In genomic region chr11:18468962-18469361, GRCh38 we compare ENCODE assay signal across 23 cellular contexts. TPM values are rescaled to one million over a fixed set of nuclear protein-coding genes. Genes with fewer than 3 reads are reported as not detected.
A peak's percentile ranks its signal among the peaks of the same experiment; 100 is the strongest.
DNase-seq lines count a peak whose midpoint lies in the region; ATAC-seq lines count a peak whose summit lies in the region.
"Had no signal": no experiment of that assay in that cellular context is flagged by ENCODE, and none has a peak within 500 bp of the region (broad histone marks: within the 10 kb centered on the region; RNA-seq: fewer than 3 reads in every experiment).

No MANE protein-coding gene starts in this region.

- no peaks in the 10 kb centered on the region for H3K36me3 Mint-ChIP-seq in activated T-helper 17 cell treated with anti-CD3 and anti-CD28 coated beads, Interleukin-2, amount 50 U/mL, for 72 hours (ENCODE audit: low read depth)

- no peak overlapping the region for H3K27ac Mint-ChIP-seq in stimulated activated naive CD8-positive, alpha-beta T cell treated with anti-CD3 and anti-CD28 coated beads, Interleukin-15, amount 100 ng/mL, for 72 hours
- H3K27ac Mint-ChIP-seq in activated T-helper 17 cell treated with anti-CD3 and anti-CD28 coated beads, Interleukin-2, amount 50 U/mL, for 72 hours: peak overlapping the region; percentile 25
- H3K27ac Mint-ChIP-seq: CD4-positive, CD25-positive, alpha-beta regulatory T cell; IgD-negative memory B cell had no signal

- peak; percentile 35 for ATAC-seq in stimulated activated naive CD8-positive, alpha-beta T cell treated with anti-CD3 and anti-CD28 coated beads, Interleukin-15, Interleukin-2, amounts not matched to agents 100 U/mL and 50 U/mL, for 24 hours
- ATAC-seq in stimulated activated naive CD8-positive, alpha-beta T cell treated with anti-CD3 and anti-CD28 coated beads, Interleukin-15, amount 100 ng/mL, for 72 hours: no peak
- ATAC-seq in GM21723 (IDR thresholded peaks at IDR 0.05; ENCODE audit: unreplicated experiment) (peak; percentile 69), HG03135 (IDR thresholded peaks at IDR 0.05; ENCODE audit: unreplicated experiment) (no peak), HG02610 (IDR thresholded peaks at IDR 0.05; ENCODE audit: unreplicated experiment) (no peak)
- ATAC-seq in activated T-helper 17 cell treated with anti-CD3 and anti-CD28 coated beads, Interleukin-2, amount 50 U/mL, for 72 hours (replicated peaks): peak; percentile 32
- ATAC-seq: HepG2 had no signal

- H3K4me1 Mint-ChIP-seq in stimulated activated naive CD8-positive, alpha-beta T cell treated with anti-CD3 and anti-CD28 coated beads, Interleukin-15, amount 100 ng/mL, for 72 hours: no peaks in the 10 kb centered on the region
- no peaks in the 10 kb centered on the region for H3K4me1 Mint-ChIP-seq in activated T-helper 17 cell treated with anti-CD3 and anti-CD28 coated beads, Interleukin-2, amount 50 U/mL, for 72 hours
- H3K4me1 Mint-ChIP-seq: CD4-positive, CD25-positive, alpha-beta regulatory T cell; CD8-positive, alpha-beta memory T cell; IgD-negative memory B cell had no signal

- H3K9me3 Mint-ChIP-seq in stimulated activated naive CD8-positive, alpha-beta T cell treated with anti-CD3 and anti-CD28 coated beads, Interleukin-15, amount 100 ng/mL, for 72 hours: no peaks in the 10 kb centered on the region
- no peaks in the 10 kb centered on the region for H3K9me3 Mint-ChIP-seq in activated T-helper 17 cell treated with anti-CD3 and anti-CD28 coated beads, Interleukin-2, amount 50 U/mL, for 72 hours
- H3K9me3 Mint-ChIP-seq: CD4-positive, CD25-positive, alpha-beta regulatory T cell; CD8-positive, alpha-beta memory T cell; IgD-negative memory B cell had no signal

- no peaks in the 10 kb centered on the region for H3K27me3 Mint-ChIP-seq in stimulated activated naive CD8-positive, alpha-beta T cell treated with anti-CD3 and anti-CD28 coated beads, Interleukin-15, amount 100 ng/mL, for 72 hours
- no peaks in the 10 kb centered on the region for H3K27me3 Mint-ChIP-seq in activated T-helper 17 cell treated with anti-CD3 and anti-CD28 coated beads, Interleukin-2, amount 50 U/mL, for 72 hours
- H3K27me3 Mint-ChIP-seq: CD4-positive, CD25-positive, alpha-beta regulatory T cell; CD8-positive, alpha-beta memory T cell; IgD-negative memory B cell had no signal

- no peak overlapping the region for H3K4me3 Mint-ChIP-seq in stimulated activated naive CD8-positive, alpha-beta T cell treated with anti-CD3 and anti-CD28 coated beads, Interleukin-15, amount 100 ng/mL, for 72 hours
- H3K4me3 Mint-ChIP-seq in activated T-helper 17 cell treated with anti-CD3 and anti-CD28 coated beads, Interleukin-2, amount 50 U/mL, for 72 hours: no peak overlapping the region
- H3K4me3 Mint-ChIP-seq: CD4-positive, CD25-positive, alpha-beta regulatory T cell; CD8-positive, alpha-beta memory T cell; IgD-negative memory B cell had no signal

- no peak for DNase-seq in stimulated activated naive CD8-positive, alpha-beta T cell treated with anti-CD3 and anti-CD28 coated beads, Interleukin-15, Interleukin-2, amounts not matched to agents 100 U/mL and 50 U/mL, for 24 hours
- no peak for DNase-seq in stimulated activated naive CD8-positive, alpha-beta T cell treated with anti-CD3 and anti-CD28 coated beads, Interleukin-15, amount 100 ng/mL, for 72 hours
- DNase-seq in ecto neural progenitor cell (ENCODE audit: low spot score): no peak
- DNase-seq: ACHN; BE2C; C1 segment of cervical spinal cord; CD8-positive, alpha-beta memory T cell; COR-L47; DMS 273 treated with DMSO at 0.1 percent for 48 hours; DMS53; DND-41; EL; GM23248; KBM-7 had no signal

RNA-seq across cellular contexts. Expression of gene LDHAL6A, which starts 13.3 kb away (rescaled TPM):
- total RNA-seq in activated T-helper 17 cell treated with anti-CD3 and anti-CD28 coated beads, Interleukin-2, amount 50 U/mL, for 72 hours: not detected
- total RNA-seq: CD4-positive, CD25-positive, alpha-beta regulatory T cell; CD8-positive, alpha-beta memory T cell; G401; GM23248; H4; HepG2 had no signal

RNA-seq across cellular contexts. Expression of gene LDHC, which starts 56.8 kb away (rescaled TPM):
- total RNA-seq in activated T-helper 17 cell treated with anti-CD3 and anti-CD28 coated beads, Interleukin-2, amount 50 U/mL, for 72 hours: under 1 TPM in 1 of 2 donors, not detected in 1; 0.63 TPM
- total RNA-seq: CD4-positive, CD25-positive, alpha-beta regulatory T cell; CD8-positive, alpha-beta memory T cell; G401; GM23248; H4; HepG2 had no signal

RNA-seq across cellular contexts. Expression of gene TSG101, which starts 57.8 kb away (rescaled TPM):
- total RNA-seq in activated T-helper 17 cell treated with anti-CD3 and anti-CD28 coated beads, Interleukin-2, amount 50 U/mL, for 72 hours: 10 to 100 TPM; 24.8 to 36.5 TPM

Comparison
In these comparisons a context has a peak if more than half of its experiments do, and no peak if none do; other contexts are left out.
1. ATAC-seq: peak in stimulated activated naive CD8-positive, alpha-beta T cell treated with anti-CD3 and anti-CD28 coated beads, Interleukin-15, Interleukin-2, amounts not matched to agents 100 U/mL and 50 U/mL, for 24 hours (single experiment), GM21723 (single experiment) and activated T-helper 17 cell treated with anti-CD3 and anti-CD28 coated beads, Interleukin-2, amount 50 U/mL, for 72 hours (single experiment); none in stimulated activated naive CD8-positive, alpha-beta T cell treated with anti-CD3 and anti-CD28 coated beads, Interleukin-15, amount 100 ng/mL, for 72 hours (single experiment), HG03135 (single experiment) and HG02610 (single experiment).